Comparison of ENCODE assay signal across 24 cellular contexts in genomic region chr7:1352656-1353286, GRCh38.
"Had no signal": no experiment of that assay in that cellular context is flagged by ENCODE, and none has a peak within 500 bp of the region (broad histone marks: within the 10 kb centered on the region; RNA-seq: fewer than 3 reads in every experiment).

No MANE protein-coding gene starts in this region.

- H3K27me3 ChIP-seq: brain microvascular endothelial cell had no signal

- ATAC-seq: activated CD4-positive, alpha-beta T cell treated with anti-CD3 and anti-CD28 coated beads for 36 hours; activated naive CD4-positive, alpha-beta T cell treated with anti-CD3 and anti-CD28 coated beads, Interleukin-2, amount 50 U/mL, for 72 hours; activated T-cell treated with anti-CD3 and anti-CD28 coated beads, Interleukin-2, amount 50 U/mL, for 72 hours; gastroesophageal sphincter had no signal

- H3K27ac ChIP-seq: brain microvascular endothelial cell, colonic mucosa, epithelial cell of prostate, esophagus squamous epithelium, gastroesophageal sphincter had no signal

- H3K4me1 ChIP-seq: colonic mucosa, esophagus squamous epithelium, gastroesophageal sphincter had no signal

- H3K9me3 ChIP-seq: colonic mucosa, esophagus squamous epithelium, gastroesophageal sphincter had no signal

- H3K36me3 ChIP-seq: brain microvascular endothelial cell, colonic mucosa, esophagus squamous epithelium, gastroesophageal sphincter had no signal

- DNase-seq: activated CD4-positive, alpha-beta memory T cell treated with anti-CD3 and anti-CD28 coated beads, Interleukin-2, amount 10 ng/mL, durations not matched to agents 7 days and 5 days; activated CD4-positive, alpha-beta T cell treated with anti-CD3 and anti-CD28 coated beads for 36 hours; activated CD4-positive, alpha-beta T cell treated with anti-CD3 and anti-CD28 coated beads, Interleukin-2, amount 10 ng/mL, durations not matched to agents 24 days and 14 days; activated CD4-positive, alpha-beta T cell treated with anti-CD3 and anti-CD28 coated beads, Interleukin-2, amount 50 U/mL, for 4 hours; activated CD4-positive, CD25-positive, alpha-beta regulatory T cell; activated CD4-positive, CD25-positive, alpha-beta regulatory T cell treated with anti-CD3 and anti-CD28 coated beads, Interleukin-2, amount 50 U/mL, for 72 hours; activated CD8-positive, alpha-beta memory T cell treated with anti-CD3 and anti-CD28 coated beads, Interleukin-2, amount 50 U/mL, for 48 hours; activated gamma-delta T cell; activated naive CD4-positive, alpha-beta T cell; activated naive CD4-positive, alpha-beta T cell treated with anti-CD3 and anti-CD28 coated beads, Interleukin-2, amount 10 ng/mL, durations not matched to agents 7 days and 5 days; activated naive CD8-positive, alpha-beta T cell treated with anti-CD3 and anti-CD28 coated beads, Interleukin-2, amount 10 ng/mL, durations not matched to agents 7 days and 5 days; activated T-cell treated with anti-CD3 and anti-CD28 coated beads for 4 hours; activated T-cell treated with anti-CD3 and anti-CD28 coated beads, Interleukin-2, amount 50 U/mL, for 24 hours; activated T-cell treated with anti-CD3 and anti-CD28 coated beads, Interleukin-2, amount 50 U/mL, for 72 hours; brain microvascular endothelial cell; caudate nucleus; colonic mucosa; effector CD8-positive, alpha-beta T cell; esophagus squamous epithelium; foreskin melanocyte; T-helper 2 cell had no signal

- H3K4me3 ChIP-seq: colonic mucosa, esophagus squamous epithelium, gastroesophageal sphincter had no signal
